Comparison of ENCODE assay signal across 1 cellular context in the genomic region with DNA sequence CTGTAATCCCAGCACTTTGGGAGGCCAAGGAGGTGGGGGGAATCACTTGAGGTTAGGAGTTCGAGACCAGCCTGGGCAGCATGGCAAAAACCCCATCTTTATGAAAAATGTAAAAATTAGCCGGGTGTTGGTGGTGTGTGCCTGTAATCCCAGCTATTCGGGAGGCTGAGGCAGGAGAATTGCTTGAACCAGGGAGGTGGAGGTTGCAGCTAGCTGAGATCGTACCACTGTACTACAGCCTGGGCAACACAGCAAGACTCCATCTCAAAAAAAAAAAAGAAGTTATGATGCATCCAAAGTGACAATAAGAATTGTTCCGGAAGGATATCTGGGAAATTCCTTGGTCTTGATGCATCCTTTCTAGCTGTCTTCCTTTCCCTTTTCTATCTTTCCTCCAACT.
A peak's percentile ranks its signal among the peaks of the same experiment; 100 is the strongest.
TF ChIP-seq lines count a peak whose summit lies in the region.

No MANE protein-coding gene starts in this region.

TF ChIP-seq in K562, 482 proteins besides CTCF, POLR2A, EP300 and RAD21 (continued from another document):
- TF ChIP-seq, protein P1, sequence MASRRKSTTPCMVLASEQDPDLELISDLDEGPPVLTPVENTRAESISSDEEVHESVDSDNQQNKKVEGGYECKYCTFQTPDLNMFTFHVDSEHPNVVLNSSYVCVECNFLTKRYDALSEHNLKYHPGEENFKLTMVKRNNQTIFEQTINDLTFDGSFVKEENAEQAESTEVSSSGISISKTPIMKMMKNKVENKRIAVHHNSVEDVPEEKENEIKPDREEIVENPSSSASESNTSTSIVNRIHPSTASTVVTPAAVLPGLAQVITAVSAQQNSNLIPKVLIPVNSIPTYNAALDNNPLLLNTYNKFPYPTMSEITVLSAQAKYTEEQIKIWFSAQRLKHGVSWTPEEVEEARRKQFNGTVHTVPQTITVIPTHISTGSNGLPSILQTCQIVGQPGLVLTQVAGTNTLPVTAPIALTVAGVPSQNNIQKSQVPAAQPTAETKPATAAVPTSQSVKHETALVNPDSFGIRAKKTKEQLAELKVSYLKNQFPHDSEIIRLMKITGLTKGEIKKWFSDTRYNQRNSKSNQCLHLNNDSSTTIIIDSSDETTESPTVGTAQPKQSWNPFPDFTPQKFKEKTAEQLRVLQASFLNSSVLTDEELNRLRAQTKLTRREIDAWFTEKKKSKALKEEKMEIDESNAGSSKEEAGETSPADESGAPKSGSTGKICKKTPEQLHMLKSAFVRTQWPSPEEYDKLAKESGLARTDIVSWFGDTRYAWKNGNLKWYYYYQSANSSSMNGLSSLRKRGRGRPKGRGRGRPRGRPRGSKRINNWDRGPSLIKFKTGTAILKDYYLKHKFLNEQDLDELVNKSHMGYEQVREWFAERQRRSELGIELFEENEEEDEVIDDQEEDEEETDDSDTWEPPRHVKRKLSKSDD (conservative IDR thresholded peaks at IDR 0.05; ENCODE audit: low read length), result no peak
- TF ChIP-seq POLR2AphosphoS2 (IDR thresholded peaks at IDR 0.05; ENCODE audit: low read length) (no peak), ZNF551 (CRISPR knock-in tag; IDR thresholded peaks at IDR 0.05) (no peak), PYGO2 (tag; IDR thresholded peaks at IDR 0.05) (no peak), ZNF121 (CRISPR knock-in tag; conservative IDR thresholded peaks at IDR 0.05) (peak; percentile 61; the same call in 1 of the 2 replicates)
- TF ChIP-seq, protein P2, sequence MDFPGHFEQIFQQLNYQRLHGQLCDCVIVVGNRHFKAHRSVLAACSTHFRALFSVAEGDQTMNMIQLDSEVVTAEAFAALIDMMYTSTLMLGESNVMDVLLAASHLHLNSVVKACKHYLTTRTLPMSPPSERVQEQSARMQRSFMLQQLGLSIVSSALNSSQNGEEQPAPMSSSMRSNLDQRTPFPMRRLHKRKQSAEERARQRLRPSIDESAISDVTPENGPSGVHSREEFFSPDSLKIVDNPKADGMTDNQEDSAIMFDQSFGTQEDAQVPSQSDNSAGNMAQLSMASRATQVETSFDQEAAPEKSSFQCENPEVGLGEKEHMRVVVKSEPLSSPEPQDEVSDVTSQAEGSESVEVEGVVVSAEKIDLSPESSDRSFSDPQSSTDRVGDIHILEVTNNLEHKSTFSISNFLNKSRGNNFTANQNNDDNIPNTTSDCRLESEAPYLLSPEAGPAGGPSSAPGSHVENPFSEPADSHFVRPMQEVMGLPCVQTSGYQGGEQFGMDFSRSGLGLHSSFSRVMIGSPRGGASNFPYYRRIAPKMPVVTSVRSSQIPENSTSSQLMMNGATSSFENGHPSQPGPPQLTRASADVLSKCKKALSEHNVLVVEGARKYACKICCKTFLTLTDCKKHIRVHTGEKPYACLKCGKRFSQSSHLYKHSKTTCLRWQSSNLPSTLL (IDR thresholded peaks at IDR 0.05), result no peak
